ENCODE assay signal across 34 cellular contexts in genomic region chr1:157515709-157516108, GRCh38. TPM values are rescaled to one million over a fixed set of nuclear protein-coding genes. Genes with fewer than 3 reads are reported as not detected.
"Had no signal": no experiment of that assay in that cellular context is flagged by ENCODE, and none has a peak within 500 bp of the region (broad histone marks: within the 10 kb centered on the region; RNA-seq: fewer than 3 reads in every experiment).

No MANE protein-coding gene starts in this region.

- H3K27me3 ChIP-seq: ascending aorta, breast epithelium, cardiac muscle cell, foreskin keratinocyte, gastrocnemius medialis had no signal

- H3K36me3 ChIP-seq: ascending aorta, breast epithelium, cardiac muscle cell, gastrocnemius medialis, heart right ventricle had no signal

- H3K36me3 Mint-ChIP-seq: activated naive CD8-positive, alpha-beta T cell; brain had no signal

- H3K9me3 Mint-ChIP-seq: activated B cell treated with CpG ODN at 0.5 μM for 24 hours; activated CD8-positive, alpha-beta T cell treated with anti-CD3 and anti-CD28 coated beads for 36 hours; activated T-cell treated with anti-CD3 and anti-CD28 coated beads, Interleukin-2, amount 50 U/mL, for 4 hours; activated T-helper 17 cell treated with anti-CD3 and anti-CD28 coated beads, Interleukin-2, amount 50 U/mL, for 72 hours; brain; dendritic cell treated with granulocyte-macrophage colony-stimulating factor and Interleukin-4, amounts not matched to agents 40 ng/mL and 50 ng/mL, for 4 days; endodermal cell had no signal

- DNase-seq: activated B cell treated with CpG ODN at 0.5 μM for 24 hours; activated CD4-positive, alpha-beta T cell treated with anti-CD3 and anti-CD28 coated beads for 48 hours; activated CD4-positive, alpha-beta T cell treated with anti-CD3 and anti-CD28 coated beads, Interleukin-2, amount 50 U/mL, for 1 hour; activated CD4-positive, alpha-beta T cell treated with anti-CD3 and anti-CD28 coated beads, Interleukin-2, amount 50 U/mL, for 48 hours; activated CD8-positive, alpha-beta memory T cell treated with anti-CD3 and anti-CD28 coated beads for 24 hours; activated CD8-positive, alpha-beta T cell treated with anti-CD3 and anti-CD28 coated beads for 36 hours; activated effector memory CD4-positive, alpha-beta T cell treated with Interleukin-2 at 50 U/mL for 16 hours; activated gamma-delta T cell treated with Interleukin-2 at 50 U/mL for 16 hours; activated naive CD4-positive, alpha-beta T cell treated with anti-CD3 and anti-CD28 coated beads, Interleukin-2, amount 50 U/mL, for 16 hours; activated naive CD4-positive, alpha-beta T cell treated with Interleukin-2 at 50 U/mL for 16 hours; activated T-cell treated with anti-CD3 and anti-CD28 coated beads, Interleukin-2, amount 50 U/mL, for 4 hours; central memory CD4-positive, alpha-beta T cell; cerebellar nuclear complex; dorsolateral prefrontal cortex; effector memory CD4-positive, alpha-beta T cell; endodermal cell; foreskin keratinocyte; gastrocnemius medialis; heart right ventricle; T-helper 1 cell; T-helper 17 cell had no signal

- H3K4me3 Mint-ChIP-seq: activated B cell treated with CpG ODN at 0.5 μM for 24 hours; activated CD8-positive, alpha-beta T cell treated with anti-CD3 and anti-CD28 coated beads for 36 hours; activated naive CD8-positive, alpha-beta T cell; activated T-cell treated with anti-CD3 and anti-CD28 coated beads, Interleukin-2, amount 50 U/mL, for 4 hours; activated T-helper 17 cell treated with anti-CD3 and anti-CD28 coated beads, Interleukin-2, amount 50 U/mL, for 72 hours; brain; dendritic cell treated with granulocyte-macrophage colony-stimulating factor and Interleukin-4, amounts not matched to agents 40 ng/mL and 50 ng/mL, for 4 days; endodermal cell; T-helper 17 cell had no signal

- H3K27ac ChIP-seq: ascending aorta, breast epithelium, cardiac muscle cell, coronary artery, dorsolateral prefrontal cortex, foreskin keratinocyte, gastrocnemius medialis, heart right ventricle, VCaP had no signal

- H3K4me1 ChIP-seq: ascending aorta, breast epithelium, foreskin keratinocyte, gastrocnemius medialis, heart right ventricle had no signal

- H3K27ac Mint-ChIP-seq: activated B cell treated with CpG ODN at 0.5 μM for 24 hours; activated CD8-positive, alpha-beta T cell treated with anti-CD3 and anti-CD28 coated beads for 36 hours; activated naive CD8-positive, alpha-beta T cell; activated T-helper 17 cell treated with anti-CD3 and anti-CD28 coated beads, Interleukin-2, amount 50 U/mL, for 72 hours; brain; dendritic cell treated with granulocyte-macrophage colony-stimulating factor and Interleukin-4, amounts not matched to agents 40 ng/mL and 50 ng/mL, for 4 days; endodermal cell; T-helper 17 cell had no signal

- H3K9me3 ChIP-seq: ascending aorta, breast epithelium, gastrocnemius medialis, heart right ventricle had no signal

- H3K27me3 Mint-ChIP-seq: activated B cell treated with CpG ODN at 0.5 μM for 24 hours; activated naive CD8-positive, alpha-beta T cell; activated T-helper 17 cell treated with anti-CD3 and anti-CD28 coated beads, Interleukin-2, amount 50 U/mL, for 72 hours had no signal

- H3K4me1 Mint-ChIP-seq: activated T-helper 17 cell treated with anti-CD3 and anti-CD28 coated beads, Interleukin-2, amount 50 U/mL, for 72 hours; brain; endodermal cell had no signal

- FAIRE-seq: TTC549 had no signal

- ATAC-seq: activated CD4-positive, CD25-positive, alpha-beta regulatory T cell treated with anti-CD3 and anti-CD28 coated beads, Interleukin-2, amount 50 U/mL, for 24 hours; activated CD8-positive, alpha-beta T cell treated with anti-CD3 and anti-CD28 coated beads for 36 hours; activated T-cell treated with anti-CD3 and anti-CD28 coated beads, Interleukin-2, amount 50 U/mL, for 4 hours; activated T-helper 17 cell treated with anti-CD3 and anti-CD28 coated beads, Interleukin-2, amount 50 U/mL, for 72 hours; esophagus mucosa; foreskin keratinocyte; gastrocnemius medialis; heart right ventricle; T-helper 17 cell had no signal

- H3K4me3 ChIP-seq: ascending aorta, breast epithelium, cardiac muscle cell, coronary artery, dorsolateral prefrontal cortex, gastrocnemius medialis, heart right ventricle had no signal

RNA-seq across cellular contexts. Expression of gene FCRL5, which starts 36.6 kb away (rescaled TPM):
- total RNA-seq: activated T-cell treated with anti-CD3 and anti-CD28 coated beads, Interleukin-2, amount 50 U/mL, for 4 hours; activated T-helper 17 cell treated with anti-CD3 and anti-CD28 coated beads, Interleukin-2, amount 50 U/mL, for 72 hours; ascending aorta; cardiac muscle cell; epithelial cell of proximal tubule; foreskin keratinocyte; gastrocnemius medialis had no signal
- polyA plus RNA-seq: cardiac muscle cell, foreskin keratinocyte had no signal
